ENCODE assay signal across 12 cellular contexts in genomic region chr6:29797120-29797519, GRCh38. TPM values are rescaled to one million over a fixed set of nuclear protein-coding genes. Genes with fewer than 3 reads are reported as not detected.
DNase-seq lines count a peak whose midpoint lies in the region; ATAC-seq, FAIRE-seq and TF ChIP-seq lines count a peak whose summit lies in the region.
"Had no signal": no experiment of that assay in that cellular context is flagged by ENCODE, and none has a peak within 500 bp of the region (broad histone marks: within the 10 kb centered on the region; RNA-seq: fewer than 3 reads in every experiment).

No MANE protein-coding gene starts in this region.

- intact Hi-C loops in left lung (cut with DNase I): no loop called here

- no peak overlapping the region for H3K4me3 Mint-ChIP-seq in T-cell
- H3K4me3 Mint-ChIP-seq: naive thymus-derived CD8-positive, alpha-beta T cell had no signal

- H3K36me3 Mint-ChIP-seq in T-cell: no peaks in the 10 kb centered on the region
- H3K36me3 Mint-ChIP-seq: naive thymus-derived CD8-positive, alpha-beta T cell had no signal

- H3K36me3 ChIP-seq in bronchial epithelial cell (ENCODE audit: control insufficient read depth, insufficient read depth, low read length): no peaks in the 10 kb centered on the region
- no peaks in the 10 kb centered on the region for H3K36me3 ChIP-seq in left lung
- H3K36me3 ChIP-seq: sigmoid colon had no signal

- H3K27me3 ChIP-seq in bronchial epithelial cell (ENCODE audit: control insufficient read depth, insufficient read depth, low read length) (no peaks in the 10 kb centered on the region), left lung (peaks cover 0 to 49% of the 10 kb centered on the region in 2 donors)

- FAIRE-seq in bronchial epithelial cell (lab: Jason Lieb, UNC): no peak

- H3K27ac Mint-ChIP-seq in T-cell: no peak overlapping the region

- peaks cover 7 to 9% (median 8%) of the 10 kb centered on the region in 3 donors for H3K4me1 Mint-ChIP-seq in T-cell

- peak; percentile 9 for ATAC-seq in left lung
- no peak for ATAC-seq in HG02970 (IDR thresholded peaks at IDR 0.05; ENCODE audit: low FRiP score, unreplicated experiment)
- no peak for ATAC-seq in HG03520 (IDR thresholded peaks at IDR 0.05; ENCODE audit: unreplicated experiment)
- ATAC-seq in HG03378 (IDR thresholded peaks at IDR 0.05; ENCODE audit: unreplicated experiment): no peak
- ATAC-seq in T-cell (replicated peaks in 1 of 4): no peak
- ATAC-seq: naive thymus-derived CD8-positive, alpha-beta T cell had no signal

- TF ChIP-seq CTCF in bronchial epithelial cell (IDR thresholded peaks at IDR 0.05; ENCODE audit: insufficient read depth, low read length, severe bottlenecking): no peak
- no peak for TF ChIP-seq CTCF in left lung (IDR thresholded peaks at IDR 0.05)

- CTCF ChIA-PET in T-cell (lab: Charles Lee): no interaction called here

- POLR2A ChIA-PET in T-cell (lab: Charles Lee): no interaction called here

- H3K4me1 ChIP-seq in left lung: peaks cover 0 to 4% of the 10 kb centered on the region in 2 donors

- peak; percentile 62 for DNase-seq in Caki2 (ENCODE audit: low read depth)
- DNase-seq in MV-4-11 (lab: John Stamatoyannopoulos, UW): peak; percentile 13
- DNase-seq in bronchial epithelial cell (ENCODE audit: low read depth): peak; percentile 97
- no peak for DNase-seq in left lung
- DNase-seq in T-cell: no peak
- DNase-seq: activated CD4-positive, alpha-beta T cell treated with anti-CD3 and anti-CD28 coated beads for 1 hour; naive thymus-derived CD8-positive, alpha-beta T cell; sigmoid colon had no signal

- H3K4me3 ChIP-seq in bronchial epithelial cell (ENCODE audit: low read depth, low read length): no peak overlapping the region
- H3K4me3 ChIP-seq in left lung: no peak overlapping the region
- H3K4me3 ChIP-seq: sigmoid colon had no signal

- in situ Hi-C loops in Caki2 (cut with HindIII; ENCODE audit: low pct_unique_long_range_greater_than_20kb, low sequenced_read_pairs): no loop called here

- no peaks in the 10 kb centered on the region for H3K9me3 Mint-ChIP-seq in T-cell
- H3K9me3 Mint-ChIP-seq: naive thymus-derived CD8-positive, alpha-beta T cell had no signal

- H3K27ac ChIP-seq in left lung: no peak overlapping the region
- H3K27ac ChIP-seq: C4-2B, sigmoid colon had no signal

- peaks cover 9 to 31% of the 10 kb centered on the region in 2 donors for H3K27me3 Mint-ChIP-seq in T-cell

- H3K9me3 ChIP-seq in left lung: no peaks in the 10 kb centered on the region
- H3K9me3 ChIP-seq: sigmoid colon had no signal

RNA-seq across cellular contexts. Expression of gene HLA-G, which starts 30.5 kb away (rescaled TPM):
- not detected in 2 replicates for total RNA-seq in Caki2 (2014; rRNA removed; shearing (Covaris generic); ENCODE audit: low replicate concordance)
- total RNA-seq in bronchial epithelial cell (4.9 and 13.2 TPM in 2 replicates), left lung (10 to 100 TPM; 11.1 to 17.7 TPM), T-cell (1 to 10 TPM in 2 of 5 donors, under 1 TPM in 2, not detected in 1; 0.23 to 3.5 (median 0.86) TPM)
- total RNA-seq: sigmoid colon had no signal

Comparison
In these comparisons a context has a peak if more than half of its experiments do, and no peak if none do; other contexts are left out.
1. DNase-seq: peak in Caki2 (single experiment), MV-4-11 (single experiment) and bronchial epithelial cell (single experiment); none in left lung (0 of 2) and T-cell (0 of 34).